4 cellular contexts compared by ENCODE assay signal in genomic region chr4:53859305-53859704, GRCh38.
"Had no signal": no experiment of that assay in that cellular context is flagged by ENCODE, and none has a peak within 500 bp of the region (broad histone marks: within the 10 kb centered on the region; RNA-seq: fewer than 3 reads in every experiment).

No MANE protein-coding gene starts in this region.

- H3K36me3 ChIP-seq: HAP-1 had no signal

- H3K27ac ChIP-seq: GM23248 had no signal

- H3K4me1 ChIP-seq: HAP-1 had no signal

- H3K4me3 ChIP-seq: GM23248, GM23338, HAP-1 had no signal

- ATAC-seq: GM23338, HCT116 had no signal

- H3K9me3 ChIP-seq: HAP-1 had no signal
